28 cellular contexts compared by ENCODE assay signal in genomic region chr5:31165729-31166128, GRCh38. TPM values are rescaled to one million over a fixed set of nuclear protein-coding genes. Genes with fewer than 3 reads are reported as not detected.
DNase-seq lines count a peak whose midpoint lies in the region; ATAC-seq, FAIRE-seq and TF ChIP-seq lines count a peak whose summit lies in the region.
"Had no signal": no experiment of that assay in that cellular context is flagged by ENCODE, and none has a peak within 500 bp of the region (broad histone marks: within the 10 kb centered on the region; RNA-seq: fewer than 3 reads in every experiment).

No MANE protein-coding gene starts in this region.

- no peak overlapping the region for H3K4me2 ChIP-seq in SK-N-SH
- H3K4me2 ChIP-seq: BLaER1 treated with 17β-estradiol and CSF1 and Interleukin-3, amounts not matched to agents 10 nM and 100 nM had no signal

- no peak overlapping the region for H3K4me3 ChIP-seq in SK-N-SH (ENCODE audit: low read depth in 2 of 2, low read length in 1 of 2)
- H3K4me3 ChIP-seq: BLaER1 treated with 17β-estradiol and CSF1 and Interleukin-3, amounts not matched to agents 10 nM and 100 nM; GM12878; GM23248 had no signal

- H3K27me3 ChIP-seq in SK-N-SH (ENCODE audit: insufficient read depth): no peaks in the 10 kb centered on the region; the same call in 1 of the 2 replicates
- H3K27me3 ChIP-seq: BE2C; BLaER1 treated with 17β-estradiol and CSF1 and Interleukin-3, amounts not matched to agents 10 nM and 100 nM had no signal

- DNase-seq in SK-N-SH (no peak), astrocyte of the hippocampus (ENCODE audit: low read depth, low spot score) (peak; percentile 8), iPS-NIHi11 (ENCODE audit: low spot score) (peak; percentile 13), T-helper 17 cell (no peak), D721Med (ENCODE audit: insufficient read length, low spot score) (no peak), sciatic nerve (ENCODE audit: low spot score) (no peak)
- DNase-seq in activated T-cell treated with anti-CD3 and anti-CD28 coated beads, Interleukin-2, amount 50 U/mL, for 48 hours: no peak
- DNase-seq: ACHN; AML-193; BE2C; Calu3; CD4-positive, alpha-beta T cell; CD8-positive, alpha-beta memory T cell; DMS153; DMS79; EL; GDM1; GM23248; H9; HFFc6 had no signal

- H3K4me1 ChIP-seq in SK-N-SH (ENCODE audit: control insufficient read depth in 1 of 2, insufficient read depth in 2 of 2, low read depth in 1 of 2, low read length in 1 of 2): no peaks in the 10 kb centered on the region
- H3K4me1 ChIP-seq: BE2C had no signal

- no peaks in the 10 kb centered on the region for H4K20me1 ChIP-seq in SK-N-SH (ENCODE audit: insufficient read depth)
- H4K20me1 ChIP-seq: BLaER1 treated with 17β-estradiol and CSF1 and Interleukin-3, amounts not matched to agents 10 nM and 100 nM had no signal

- no peaks in the 10 kb centered on the region for H3K36me3 Mint-ChIP-seq in T-helper 17 cell (ENCODE audit: low read depth)
- H3K36me3 Mint-ChIP-seq: CD14-positive monocyte; CD8-positive, alpha-beta memory T cell had no signal

- H3K9me3 ChIP-seq in SK-N-SH (no peaks in the 10 kb centered on the region), T-helper 17 cell (ENCODE audit: control insufficient read depth, low read length, poor library complexity, severe bottlenecking) (no peaks in the 10 kb centered on the region)
- H3K9me3 ChIP-seq: BE2C; BLaER1 treated with 17β-estradiol and CSF1 and Interleukin-3, amounts not matched to agents 10 nM and 100 nM had no signal

- FAIRE-seq in D721Med (lab: Jason Lieb, UNC): no peak
- FAIRE-seq: A204.1, GM12878, GM19239 had no signal

- H3K9ac ChIP-seq in SK-N-SH: no peak overlapping the region
- H3K9ac ChIP-seq: BLaER1 treated with 17β-estradiol and CSF1 and Interleukin-3, amounts not matched to agents 10 nM and 100 nM; GM23248 had no signal

- no peak for TF ChIP-seq CTCF in SK-N-SH (IDR thresholded peaks at IDR 0.05)
- no peak for TF ChIP-seq CTCF in D721Med (IDR thresholded peaks at IDR 0.05; ENCODE audit: insufficient read depth, missing control alignments)

- no peaks in the 10 kb centered on the region for H3K9me2 ChIP-seq in SK-N-SH

- H3K4me1 Mint-ChIP-seq in T-helper 17 cell: no peaks in the 10 kb centered on the region
- H3K4me1 Mint-ChIP-seq: CD14-positive monocyte; CD8-positive, alpha-beta memory T cell had no signal

- WGBS in SK-N-SH (ENCODE audit: low lambda C conversion rate): 53% methylated on average over 2 of the region's 2 CpGs

- no peaks in the 10 kb centered on the region for H3F3A ChIP-seq in SK-N-SH (replicated peaks; ENCODE audit: insufficient read depth)

- H3K27me3 Mint-ChIP-seq in T-helper 17 cell: no peaks in the 10 kb centered on the region
- H3K27me3 Mint-ChIP-seq: CD4-positive, alpha-beta T cell; CD8-positive, alpha-beta memory T cell had no signal

- H3K36me3 ChIP-seq in SK-N-SH (replicated peaks in 1 of 2; ENCODE audit: control insufficient read depth in 1 of 2, insufficient read depth in 2 of 2, low read length in 1 of 2): no peaks in the 10 kb centered on the region
- H3K36me3 ChIP-seq: BE2C; BLaER1 treated with 17β-estradiol and CSF1 and Interleukin-3, amounts not matched to agents 10 nM and 100 nM had no signal

- no peak for TF ChIP-seq RAD21 in SK-N-SH (IDR thresholded peaks at IDR 0.05; ENCODE audit: low read length)

- TF ChIP-seq EP300 in SK-N-SH (IDR thresholded peaks at IDR 0.05; ENCODE audit: borderline replicate concordance in 1 of 2, low read depth in 1 of 2, low read length in 1 of 2): no peak

- H2AFZ ChIP-seq in SK-N-SH (ENCODE audit: low read depth): no peak overlapping the region
- H2AFZ ChIP-seq: GM23248 had no signal

- ATAC-seq in SK-N-SH treated with all-trans-retinoic acid at 6 μM for 48 hours (no peak), T-helper 17 cell (no peak), sciatic nerve (no peak)
- ATAC-seq: GM12878, HCT116 had no signal

- intact Hi-C loops in sciatic nerve (cut with DNase I): no loop called here

- no peak overlapping the region for H3K27ac Mint-ChIP-seq in T-helper 17 cell
- H3K27ac Mint-ChIP-seq: CD14-positive monocyte; CD4-positive, alpha-beta T cell; CD8-positive, alpha-beta memory T cell; H9; HFFc6 had no signal

- CTCF ChIA-PET in SK-N-SH (lab: Yijun Ruan, JAX): no interaction called here

- POLR2A ChIA-PET in SK-N-SH (lab: Yijun Ruan, JAX): no interaction called here

- H3K27ac ChIP-seq in SK-N-SH (ENCODE audit: low read depth in 2 of 2, low read length in 1 of 2): no peak overlapping the region
- H3K27ac ChIP-seq: 22Rv1; BLaER1 treated with 17β-estradiol and CSF1 and Interleukin-3, amounts not matched to agents 10 nM and 100 nM; GM23248 had no signal

- H3K79me2 ChIP-seq in SK-N-SH (ENCODE audit: insufficient read depth): no peaks in the 10 kb centered on the region

- no peak overlapping the region for H3K4me3 Mint-ChIP-seq in T-helper 17 cell
- H3K4me3 Mint-ChIP-seq: CD14-positive monocyte; CD4-positive, alpha-beta T cell; CD8-positive, alpha-beta memory T cell; H9; HFFc6 had no signal

TF ChIP-seq in SK-N-SH, 30 proteins besides CTCF, POLR2A, EP300 and RAD21:
- peak; percentile 67; the same call in 1 of the 2 replicates for TF ChIP-seq REST (IDR thresholded peaks at IDR 0.05; ENCODE audit: low read depth, low read length)
- no peak for TF ChIP-seq FOXM1 (IDR thresholded peaks at IDR 0.05; ENCODE audit: low read depth)

TF ChIP-seq in SK-N-SH treated with all-trans-retinoic acid at 6 μM for 48 hours, 23 proteins besides CTCF, POLR2A, EP300 and RAD21 (continues in another document):
- TF ChIP-seq GLIS3 (CRISPR knock-in tag; IDR thresholded peaks at IDR 0.05): no peak
- TF ChIP-seq OSR1 (CRISPR knock-in tag; IDR thresholded peaks at IDR 0.05): no peak
- TF ChIP-seq ISL1 (CRISPR knock-in tag; IDR thresholded peaks at IDR 0.05): no peak
- TF ChIP-seq ZNF70 (CRISPR knock-in tag; IDR thresholded peaks at IDR 0.05): no peak
- TF ChIP-seq CREB5 (CRISPR knock-in tag; IDR thresholded peaks at IDR 0.05; ENCODE audit: low read depth): no peak
- TF ChIP-seq ZFP30 (CRISPR knock-in tag; IDR thresholded peaks at IDR 0.05): no peak
- TF ChIP-seq, protein P1, sequence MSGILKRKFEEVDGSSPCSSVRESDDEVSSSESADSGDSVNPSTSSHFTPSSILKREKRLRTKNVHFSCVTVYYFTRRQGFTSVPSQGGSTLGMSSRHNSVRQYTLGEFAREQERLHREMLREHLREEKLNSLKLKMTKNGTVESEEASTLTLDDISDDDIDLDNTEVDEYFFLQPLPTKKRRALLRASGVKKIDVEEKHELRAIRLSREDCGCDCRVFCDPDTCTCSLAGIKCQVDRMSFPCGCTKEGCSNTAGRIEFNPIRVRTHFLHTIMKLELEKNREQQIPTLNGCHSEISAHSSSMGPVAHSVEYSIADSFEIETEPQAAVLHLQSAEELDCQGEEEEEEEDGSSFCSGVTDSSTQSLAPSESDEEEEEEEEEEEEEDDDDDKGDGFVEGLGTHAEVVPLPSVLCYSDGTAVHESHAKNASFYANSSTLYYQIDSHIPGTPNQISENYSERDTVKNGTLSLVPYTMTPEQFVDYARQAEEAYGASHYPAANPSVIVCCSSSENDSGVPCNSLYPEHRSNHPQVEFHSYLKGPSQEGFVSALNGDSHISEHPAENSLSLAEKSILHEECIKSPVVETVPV (CRISPR knock-in tag; IDR thresholded peaks at IDR 0.05): no peak
- no peak for TF ChIP-seq BACH2 (CRISPR knock-in tag; IDR thresholded peaks at IDR 0.05; ENCODE audit: borderline replicate concordance)
- TF ChIP-seq ZFP3 (CRISPR knock-in tag; IDR thresholded peaks at IDR 0.05): no peak
- TF ChIP-seq TOX (CRISPR knock-in tag; IDR thresholded peaks at IDR 0.05; ENCODE audit: borderline replicate concordance): no peak
- TF ChIP-seq ESRRG (CRISPR knock-in tag; IDR thresholded peaks at IDR 0.05): no peak
- no peak for TF ChIP-seq TSHZ2 (CRISPR knock-in tag; IDR thresholded peaks at IDR 0.05)
- TF ChIP-seq PPARA (CRISPR knock-in tag; IDR thresholded peaks at IDR 0.05; ENCODE audit: borderline replicate concordance): no peak
- TF ChIP-seq ZC3H10 (CRISPR knock-in tag; IDR thresholded peaks at IDR 0.05): no peak
- no peak for TF ChIP-seq ARNTL (CRISPR knock-in tag; IDR thresholded peaks at IDR 0.05; ENCODE audit: borderline replicate concordance, low read depth)

RNA-seq across cellular contexts. Expression of gene CDH6, which starts 27.8 kb away (rescaled TPM):
- 1.1 and 1.4 TPM in 2 replicates for polyA plus RNA-seq in SK-N-SH (2012; rRNA removed)
- 0.93 and 0.96 TPM in 2 replicates for polyA plus RNA-seq in SK-N-SH (2012; cell fraction: cytosol; rRNA removed)
- polyA plus RNA-seq in SK-N-SH (2012; cell fraction: nucleus; rRNA removed): 0.42 and 0.94 TPM in 2 replicates
- total RNA-seq in T-helper 17 cell (under 1 TPM in 1 of 2 donors, not detected in 1; 0.21 TPM), sciatic nerve (24.5 TPM)
- total RNA-seq: CD4-positive, alpha-beta T cell; CD8-positive, alpha-beta memory T cell; GM12878 had no signal
- polyA plus RNA-seq: CD14-positive monocyte; CD8-positive, alpha-beta memory T cell had no signal

Comparison
In these comparisons a context has a peak if more than half of its experiments do, and no peak if none do; other contexts are left out.
1. DNase-seq: peak in astrocyte of the hippocampus (single experiment) and iPS-NIHi11 (single experiment); none in SK-N-SH (single experiment), T-helper 17 cell (0 of 3), D721Med (single experiment), sciatic nerve (single experiment) and activated T-cell treated with anti-CD3 and anti-CD28 coated beads, Interleukin-2, amount 50 U/mL, for 48 hours (0 of 2).
2. RNA of gene CDH6, which starts 27.8 kb away (total RNA-seq): 24.5 TPM in sciatic nerve (single experiment); 0.21 TPM in T-helper 17 cell; every median in the first group is over 10 times any median in the second.